ENCODE assay signal across 1 cellular context in the genomic region with DNA sequence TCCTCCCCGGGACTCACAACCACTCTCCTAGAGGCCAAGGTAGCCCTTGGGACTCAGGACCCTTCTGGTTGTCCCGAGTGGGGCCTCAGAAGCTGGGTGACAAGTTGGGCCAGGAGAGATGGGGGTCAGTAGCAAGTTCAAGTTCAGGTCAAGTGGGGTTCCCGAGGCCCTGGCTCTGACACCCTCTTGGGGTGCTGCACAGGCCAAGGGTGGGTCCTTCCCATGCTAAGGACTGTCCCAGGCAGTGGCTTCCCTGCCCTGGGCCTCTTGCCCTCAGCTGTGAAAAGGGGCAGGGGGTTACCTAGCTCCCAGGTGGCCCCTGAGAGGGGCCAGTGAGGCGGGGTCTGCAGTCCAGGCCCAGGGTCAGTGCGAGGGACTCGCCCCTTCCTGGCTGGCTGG.
TF ChIP-seq lines count a peak whose summit lies in the region.

No MANE protein-coding gene starts in this region.

TF ChIP-seq in HepG2, 621 proteins besides CTCF, POLR2A, EP300 and RAD21:
- no peak for TF ChIP-seq SIN3A (IDR thresholded peaks at IDR 0.05; ENCODE audit: borderline replicate concordance, low read depth, low read length)
- TF ChIP-seq ZNF720 (CRISPR knock-in tag; IDR thresholded peaks at IDR 0.05), result no peak
- TF ChIP-seq TFDP2 (CRISPR knock-in tag; IDR thresholded peaks at IDR 0.05), result no peak
- no peak for TF ChIP-seq ZEB1 (IDR thresholded peaks at IDR 0.05; ENCODE audit: insufficient replicate concordance, low read depth)
- TF ChIP-seq, protein P1, sequence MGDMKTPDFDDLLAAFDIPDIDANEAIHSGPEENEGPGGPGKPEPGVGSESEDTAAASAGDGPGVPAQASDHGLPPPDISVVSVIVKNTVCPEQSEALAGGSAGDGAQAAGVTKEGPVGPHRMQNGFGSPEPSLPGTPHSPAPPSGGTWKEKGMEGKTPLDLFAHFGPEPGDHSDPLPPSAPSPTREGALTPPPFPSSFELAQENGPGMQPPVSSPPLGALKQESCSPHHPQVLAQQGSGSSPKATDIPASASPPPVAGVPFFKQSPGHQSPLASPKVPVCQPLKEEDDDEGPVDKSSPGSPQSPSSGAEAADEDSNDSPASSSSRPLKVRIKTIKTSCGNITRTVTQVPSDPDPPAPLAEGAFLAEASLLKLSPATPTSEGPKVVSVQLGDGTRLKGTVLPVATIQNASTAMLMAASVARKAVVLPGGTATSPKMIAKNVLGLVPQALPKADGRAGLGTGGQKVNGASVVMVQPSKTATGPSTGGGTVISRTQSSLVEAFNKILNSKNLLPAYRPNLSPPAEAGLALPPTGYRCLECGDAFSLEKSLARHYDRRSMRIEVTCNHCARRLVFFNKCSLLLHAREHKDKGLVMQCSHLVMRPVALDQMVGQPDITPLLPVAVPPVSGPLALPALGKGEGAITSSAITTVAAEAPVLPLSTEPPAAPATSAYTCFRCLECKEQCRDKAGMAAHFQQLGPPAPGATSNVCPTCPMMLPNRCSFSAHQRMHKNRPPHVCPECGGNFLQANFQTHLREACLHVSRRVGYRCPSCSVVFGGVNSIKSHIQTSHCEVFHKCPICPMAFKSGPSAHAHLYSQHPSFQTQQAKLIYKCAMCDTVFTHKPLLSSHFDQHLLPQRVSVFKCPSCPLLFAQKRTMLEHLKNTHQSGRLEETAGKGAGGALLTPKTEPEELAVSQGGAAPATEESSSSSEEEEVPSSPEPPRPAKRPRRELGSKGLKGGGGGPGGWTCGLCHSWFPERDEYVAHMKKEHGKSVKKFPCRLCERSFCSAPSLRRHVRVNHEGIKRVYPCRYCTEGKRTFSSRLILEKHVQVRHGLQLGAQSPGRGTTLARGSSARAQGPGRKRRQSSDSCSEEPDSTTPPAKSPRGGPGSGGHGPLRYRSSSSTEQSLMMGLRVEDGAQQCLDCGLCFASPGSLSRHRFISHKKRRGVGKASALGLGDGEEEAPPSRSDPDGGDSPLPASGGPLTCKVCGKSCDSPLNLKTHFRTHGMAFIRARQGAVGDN (CRISPR knock-in tag; IDR thresholded peaks at IDR 0.05), result no peak
- TF ChIP-seq ATRX (CRISPR knock-in tag; IDR thresholded peaks at IDR 0.05; ENCODE audit: borderline replicate concordance), result no peak
- no peak for TF ChIP-seq ZNF296 (CRISPR knock-in tag; conservative IDR thresholded peaks at IDR 0.05)
- no peak for TF ChIP-seq ZNF747 (CRISPR knock-in tag; IDR thresholded peaks at IDR 0.05; ENCODE audit: borderline replicate concordance)
- TF ChIP-seq ZXDC (CRISPR knock-in tag; IDR thresholded peaks at IDR 0.05), result no peak
- TF ChIP-seq NR2C2 (CRISPR knock-in tag; IDR thresholded peaks at IDR 0.05; ENCODE audit: borderline replicate concordance), result no peak
- no peak for TF ChIP-seq NCOA1 (CRISPR knock-in tag; IDR thresholded peaks at IDR 0.05)
- no peak for TF ChIP-seq U2AF1 (optimal IDR thresholded peaks at IDR 0.05; ENCODE audit: low read depth, low read length)
